ENCODE assay signal across 1 cellular context in the genomic region with DNA sequence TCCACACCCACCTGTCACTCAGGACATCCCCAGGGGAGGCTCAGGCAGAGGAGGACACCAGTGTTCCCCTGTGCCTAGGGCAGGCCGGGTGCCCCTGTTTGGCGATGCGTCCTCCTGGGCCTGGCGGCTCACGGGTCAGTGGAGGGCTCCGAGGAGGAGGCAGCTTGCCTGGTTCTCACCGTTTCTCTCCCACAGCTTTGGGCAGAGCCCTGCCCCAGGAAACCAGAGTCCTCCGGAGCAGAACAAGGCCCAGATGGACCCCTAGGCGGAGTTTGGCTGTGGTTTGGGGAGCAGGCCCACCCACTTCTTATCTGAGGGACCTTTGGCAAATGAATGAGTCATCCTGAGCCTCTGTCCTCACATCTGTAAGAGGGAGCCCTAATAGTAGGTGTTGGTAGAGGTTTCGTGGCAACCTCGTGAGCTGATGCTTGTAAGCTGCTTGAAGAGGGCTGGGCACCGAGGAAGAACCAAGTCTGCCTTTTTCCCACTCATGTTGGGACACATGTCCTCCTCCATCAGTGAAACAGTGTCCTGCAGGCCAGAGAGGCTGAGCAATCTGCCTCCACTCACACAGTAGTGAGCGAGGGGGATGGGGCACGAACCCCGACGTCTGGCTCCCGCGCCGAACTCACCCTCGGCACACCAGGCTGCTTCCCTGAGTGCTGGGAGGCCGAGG.
TF ChIP-seq lines count a peak whose summit lies in the region.

No MANE protein-coding gene starts in this region.

TF ChIP-seq in liver, 16 proteins besides CTCF, POLR2A, EP300 and RAD21 (continued from another document):
- TF ChIP-seq, protein P1, sequence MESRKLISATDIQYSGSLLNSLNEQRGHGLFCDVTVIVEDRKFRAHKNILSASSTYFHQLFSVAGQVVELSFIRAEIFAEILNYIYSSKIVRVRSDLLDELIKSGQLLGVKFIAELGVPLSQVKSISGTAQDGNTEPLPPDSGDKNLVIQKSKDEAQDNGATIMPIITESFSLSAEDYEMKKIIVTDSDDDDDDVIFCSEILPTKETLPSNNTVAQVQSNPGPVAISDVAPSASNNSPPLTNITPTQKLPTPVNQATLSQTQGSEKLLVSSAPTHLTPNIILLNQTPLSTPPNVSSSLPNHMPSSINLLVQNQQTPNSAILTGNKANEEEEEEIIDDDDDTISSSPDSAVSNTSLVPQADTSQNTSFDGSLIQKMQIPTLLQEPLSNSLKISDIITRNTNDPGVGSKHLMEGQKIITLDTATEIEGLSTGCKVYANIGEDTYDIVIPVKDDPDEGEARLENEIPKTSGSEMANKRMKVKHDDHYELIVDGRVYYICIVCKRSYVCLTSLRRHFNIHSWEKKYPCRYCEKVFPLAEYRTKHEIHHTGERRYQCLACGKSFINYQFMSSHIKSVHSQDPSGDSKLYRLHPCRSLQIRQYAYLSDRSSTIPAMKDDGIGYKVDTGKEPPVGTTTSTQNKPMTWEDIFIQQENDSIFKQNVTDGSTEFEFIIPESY (IDR thresholded peaks at IDR 0.05) = no peak
- peak; percentile 58 to 91 for TF ChIP-seq JUND (IDR thresholded peaks at IDR 0.05)
- no peak for TF ChIP-seq NR2F2 (IDR thresholded peaks at IDR 0.05)
